9 cellular contexts compared by ENCODE assay signal in the genomic region with DNA sequence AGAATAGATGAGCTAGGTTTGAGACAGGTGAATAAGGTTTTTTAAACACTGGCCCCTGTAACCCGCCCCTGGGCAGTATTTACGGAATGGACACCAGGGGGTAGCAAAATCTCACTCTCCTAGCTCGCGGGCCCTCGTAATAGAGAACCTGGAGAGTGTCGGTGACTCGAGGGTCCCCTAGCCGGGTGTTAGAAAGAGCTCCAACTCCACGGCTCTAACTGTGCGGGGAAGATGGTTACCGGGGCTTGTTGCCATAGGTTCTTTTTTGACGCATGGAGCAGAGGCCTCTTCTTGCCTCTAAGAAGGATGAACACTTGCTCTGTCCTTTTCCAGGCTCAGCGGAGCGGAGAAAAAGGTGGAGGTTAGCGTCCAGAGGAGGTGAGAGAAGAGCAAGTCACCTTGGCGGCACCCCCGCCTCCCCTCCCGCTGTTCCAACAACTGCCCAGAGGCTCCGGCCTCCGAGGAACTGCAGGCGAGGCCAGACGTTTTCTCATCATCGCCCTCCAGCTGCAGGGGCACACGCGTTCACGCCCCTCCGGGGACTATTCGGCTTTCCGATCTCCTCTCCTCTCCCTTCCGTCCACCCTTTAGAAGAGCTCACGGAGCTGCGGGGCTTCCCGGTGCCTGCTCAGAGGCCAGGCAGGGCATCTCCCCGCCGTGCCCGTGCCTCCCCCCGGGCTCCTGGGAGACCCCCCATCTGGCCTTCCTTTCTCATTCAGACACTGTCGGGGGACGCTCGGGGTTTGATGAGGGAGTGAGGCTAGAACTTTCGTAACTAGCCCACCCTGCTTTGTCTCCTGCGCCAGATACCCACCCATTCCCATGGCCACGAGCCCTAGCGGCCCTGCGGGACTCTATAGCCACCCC. TPM values are rescaled to one million over a fixed set of nuclear protein-coding genes. Genes with fewer than 3 reads are reported as not detected.
A peak's percentile ranks its signal among the peaks of the same experiment; 100 is the strongest.
DNase-seq lines count a peak whose midpoint lies in the region; ATAC-seq, FAIRE-seq and TF ChIP-seq lines count a peak whose summit lies in the region.
"Had no signal": no experiment of that assay in that cellular context is flagged by ENCODE, and none has a peak within 500 bp of the region (broad histone marks: within the 10 kb centered on the region; RNA-seq: fewer than 3 reads in every experiment).

No MANE protein-coding gene starts in this region.

- 0% methylated on average over 9 of the region's 45 CpGs; no CpG with 5 or more reads in 1 of the 2 donors for WGBS in gastroesophageal sphincter (ENCODE audit: low coverage in 1 of 2), 2 donors

- intact Hi-C loops in CD4-positive, alpha-beta memory T cell (cut with micrococcal nuclease): loop anchor here (1.0 kb wide), 3 partner anchors 24 to 54 kb away; no protein-coding TSS in a partner anchor

- peak in 3 of 4 experiments; percentile 72 to 83 (median 79) for TF ChIP-seq CTCF in gastroesophageal sphincter (IDR thresholded peaks at IDR 0.05)
- peak; percentile 45 for TF ChIP-seq CTCF in nephron progenitor cell (IDR thresholded peaks at IDR 0.05)

- peak overlapping the region in 6 of 7 donors; percentile 86 to 94 (median 90) for H3K27ac Mint-ChIP-seq in CD4-positive, alpha-beta memory T cell
- no peak overlapping the region for H3K27ac Mint-ChIP-seq in activated naive CD4-positive, alpha-beta T cell treated with anti-CD3 and anti-CD28 coated beads, Interleukin-2, amount 10 ng/mL, durations not matched to agents 7 days and 5 days
- peak overlapping the region; percentile 94 for H3K27ac Mint-ChIP-seq in nephron progenitor cell

- no peak for FAIRE-seq in urothelium cell line (lab: Jason Lieb, UNC)

- ATAC-seq in gastroesophageal sphincter (no peak), GM21717 (IDR thresholded peaks at IDR 0.05; ENCODE audit: unreplicated experiment) (no peak)

- H3K9me3 ChIP-seq in CD4-positive, alpha-beta memory T cell (ENCODE audit: control insufficient read depth in 1 of 2, low read length in 2 of 2): no peaks in the 10 kb centered on the region
- H3K9me3 ChIP-seq in HUES6 (ENCODE audit: control insufficient read depth, insufficient read depth, low read depth, low read length) (no peaks in the 10 kb centered on the region), NT2/D1 (ENCODE audit: insufficient read depth, low read length) (no peaks in the 10 kb centered on the region), gastroesophageal sphincter (no peaks in the 10 kb centered on the region)

- TF ChIP-seq EP300 in gastroesophageal sphincter (IDR thresholded peaks at IDR 0.05): no peak

- no peaks in the 10 kb centered on the region for H3K36me3 Mint-ChIP-seq in CD4-positive, alpha-beta memory T cell
- H3K36me3 Mint-ChIP-seq in activated naive CD4-positive, alpha-beta T cell treated with anti-CD3 and anti-CD28 coated beads, Interleukin-2, amount 10 ng/mL, durations not matched to agents 7 days and 5 days: no peaks in the 10 kb centered on the region
- H3K36me3 Mint-ChIP-seq in nephron progenitor cell (ENCODE audit: low read depth): peaks cover 7% of the 10 kb centered on the region

- H3K27me3 Mint-ChIP-seq in CD4-positive, alpha-beta memory T cell: peaks cover 38 to 55% of the 10 kb centered on the region in 2 donors
- H3K27me3 Mint-ChIP-seq in activated naive CD4-positive, alpha-beta T cell treated with anti-CD3 and anti-CD28 coated beads, Interleukin-2, amount 10 ng/mL, durations not matched to agents 7 days and 5 days: peaks cover 90% of the 10 kb centered on the region
- peaks cover 3% of the 10 kb centered on the region for H3K27me3 Mint-ChIP-seq in nephron progenitor cell (ENCODE audit: low read depth, poor library complexity)

- no peaks in the 10 kb centered on the region for H3K9me3 Mint-ChIP-seq in CD4-positive, alpha-beta memory T cell
- no peaks in the 10 kb centered on the region for H3K9me3 Mint-ChIP-seq in activated naive CD4-positive, alpha-beta T cell treated with anti-CD3 and anti-CD28 coated beads, Interleukin-2, amount 10 ng/mL, durations not matched to agents 7 days and 5 days
- H3K9me3 Mint-ChIP-seq in nephron progenitor cell: no peaks in the 10 kb centered on the region

- H3K27me3 ChIP-seq in CD4-positive, alpha-beta memory T cell (ENCODE audit: insufficient read depth, low read length): peaks cover 52% of the 10 kb centered on the region
- peaks cover 18% of the 10 kb centered on the region for H3K27me3 ChIP-seq in HUES6 (ENCODE audit: control insufficient read depth, insufficient read depth, low read length)
- H3K27me3 ChIP-seq in NT2/D1 (ENCODE audit: insufficient read depth, insufficient read length): no peaks in the 10 kb centered on the region
- no peaks in the 10 kb centered on the region for H3K27me3 ChIP-seq in gastroesophageal sphincter

- H3K4me3 Mint-ChIP-seq in CD4-positive, alpha-beta memory T cell: peak overlapping the region; percentile 72 to 88 (median 79)
- H3K4me3 Mint-ChIP-seq in activated naive CD4-positive, alpha-beta T cell treated with anti-CD3 and anti-CD28 coated beads, Interleukin-2, amount 10 ng/mL, durations not matched to agents 7 days and 5 days: peak overlapping the region; percentile 26
- peak overlapping the region; percentile 88 for H3K4me3 Mint-ChIP-seq in nephron progenitor cell

- CTCF ChIA-PET in CD4-positive, alpha-beta memory T cell (lab: Charles Lee; ENCODE audit: partially characterized antibody): interaction anchor here (0.8 to 4.8 kb wide), 24 partner anchors 8 to 65 kb away, joined by 3 to 119 read pairs (median 6); a partner anchor contains a TSS
- CTCF ChIA-PET in activated naive CD4-positive, alpha-beta T cell treated with anti-CD3 and anti-CD28 coated beads, Interleukin-2, amount 10 ng/mL, durations not matched to agents 7 days and 5 days (lab: Charles Lee): interaction anchor here (0.7 to 4.4 kb wide), 14 partner anchors 11 to 81 kb away, joined by 3 to 72 read pairs (median 6); no protein-coding TSS in a partner anchor

- POLR2A ChIA-PET in CD4-positive, alpha-beta memory T cell (lab: Charles Lee; ENCODE audit: partially characterized antibody): interaction anchor here (0.9 to 1.8 kb wide), 8 partner anchors 10 to 54 kb away, joined by 3 to 26 read pairs (median 4); no protein-coding TSS in a partner anchor

- no peaks in the 10 kb centered on the region for H3K36me3 ChIP-seq in CD4-positive, alpha-beta memory T cell (ENCODE audit: insufficient read depth, low read length)
- H3K36me3 ChIP-seq in HUES6 (ENCODE audit: control insufficient read depth, insufficient read depth, low read length): peaks cover 10% of the 10 kb centered on the region; the same call in 1 of the 2 replicates
- H3K36me3 ChIP-seq in NT2/D1 (ENCODE audit: insufficient read depth, insufficient read length, low read length): peaks cover 13% of the 10 kb centered on the region
- H3K36me3 ChIP-seq in gastroesophageal sphincter: peaks cover 0 to 10% of the 10 kb centered on the region in 2 donors

- no peak for TF ChIP-seq POLR2A in gastroesophageal sphincter (IDR thresholded peaks at IDR 0.05)

- peak overlapping the region; percentile 87 for H3K9ac ChIP-seq in HUES6 (ENCODE audit: low read length)
- peak overlapping the region; percentile 88 for H3K9ac ChIP-seq in NT2/D1 (ENCODE audit: insufficient read length, low read depth)

- peak; percentile 62 to 70 (median 64) for DNase-seq in CD4-positive, alpha-beta memory T cell
- DNase-seq in NT2/D1 (ENCODE audit: low read depth, low spot score): no peak
- peak; percentile 58 for DNase-seq in activated naive CD4-positive, alpha-beta T cell treated with anti-CD3 and anti-CD28 coated beads, Interleukin-2, amount 10 ng/mL, durations not matched to agents 7 days and 5 days
- peak; percentile 57 for DNase-seq in nephron progenitor cell
- peak; percentile 68 for DNase-seq in urothelium cell line (ENCODE audit: low spot score)

- H3K4me1 ChIP-seq in CD4-positive, alpha-beta memory T cell (ENCODE audit: insufficient read depth, low read length): peaks cover 35% of the 10 kb centered on the region
- peaks cover 9% of the 10 kb centered on the region for H3K4me1 ChIP-seq in HUES6 (ENCODE audit: control insufficient read depth, insufficient read depth, low read length)
- H3K4me1 ChIP-seq in NT2/D1 (ENCODE audit: insufficient read depth, insufficient read length): peaks cover 3% of the 10 kb centered on the region
- peaks cover 0 to 47% (median 22%) of the 10 kb centered on the region in 3 donors for H3K4me1 ChIP-seq in gastroesophageal sphincter

- peaks cover 22 to 41% (median 30%) of the 10 kb centered on the region in 4 donors for H3K4me1 Mint-ChIP-seq in CD4-positive, alpha-beta memory T cell
- H3K4me1 Mint-ChIP-seq in activated naive CD4-positive, alpha-beta T cell treated with anti-CD3 and anti-CD28 coated beads, Interleukin-2, amount 10 ng/mL, durations not matched to agents 7 days and 5 days: peaks cover 34% of the 10 kb centered on the region
- H3K4me1 Mint-ChIP-seq in nephron progenitor cell: peaks cover 61% of the 10 kb centered on the region

- peak overlapping the region in 1 of 2 donors; percentile 21 for H3K4me3 ChIP-seq in CD4-positive, alpha-beta memory T cell (ENCODE audit: low read length in 2 of 2)
- H3K4me3 ChIP-seq in HUES6 (ENCODE audit: low read depth, low read length): peak overlapping the region; percentile 82
- H3K4me3 ChIP-seq in NT2/D1 (ENCODE audit: insufficient read length, low read depth): peak overlapping the region; percentile 23
- H3K4me3 ChIP-seq in gastroesophageal sphincter: peak overlapping the region; percentile 66 to 78

- H3K27ac ChIP-seq in CD4-positive, alpha-beta memory T cell (ENCODE audit: low read depth, low read length): peak overlapping the region; percentile 29
- H3K27ac ChIP-seq in HUES6 (ENCODE audit: low read depth, low read length): peak overlapping the region; percentile 83; the same call in 1 of the 2 replicates
- H3K27ac ChIP-seq in gastroesophageal sphincter: peak overlapping the region in 3 of 4 donors; percentile 88 to 93 (median 89)
- H3K27ac ChIP-seq: KMS-11 had no signal

RNA-seq across cellular contexts. Expression of a gene that starts 1.4 kb away (rescaled TPM):
- under 1 TPM; 0.42 to 0.49 TPM for total RNA-seq in CD4-positive, alpha-beta memory T cell
- under 1 TPM; 0.52 to 0.66 TPM for polyA plus RNA-seq in CD4-positive, alpha-beta memory T cell
- total RNA-seq in gastroesophageal sphincter: 10 to 100 TPM; 18.6 to 37.6 (median 26.8) TPM

RNA-seq across cellular contexts. Expression of a gene that starts 11.1 kb away (rescaled TPM):
- not detected for total RNA-seq in CD4-positive, alpha-beta memory T cell
- polyA plus RNA-seq in CD4-positive, alpha-beta memory T cell: not detected
- not detected for total RNA-seq in gastroesophageal sphincter

RNA-seq across cellular contexts. Expression of a gene that starts 26.6 kb away (rescaled TPM):
- total RNA-seq in CD4-positive, alpha-beta memory T cell: not detected
- polyA plus RNA-seq in CD4-positive, alpha-beta memory T cell: not detected
- under 1 TPM in 1 of 4 donors, not detected in 3; 0.23 TPM for total RNA-seq in gastroesophageal sphincter

RNA-seq across cellular contexts. Expression of a gene that starts 29.7 kb away (rescaled TPM):
- total RNA-seq in CD4-positive, alpha-beta memory T cell: 1 to 10 TPM; 7.6 to 8.0 TPM
- polyA plus RNA-seq in CD4-positive, alpha-beta memory T cell: 1 to 10 TPM in 1 of 2 donors, under 1 TPM in 1; 0.80 to 3.0 TPM
- 100 to 1,000 TPM in 1 of 4 donors, 10 to 100 TPM in 3; 42.5 to 112 (median 77.4) TPM for total RNA-seq in gastroesophageal sphincter

RNA-seq across cellular contexts. Expression of a gene that starts 32.1 kb away (rescaled TPM):
- not detected for total RNA-seq in CD4-positive, alpha-beta memory T cell
- polyA plus RNA-seq in CD4-positive, alpha-beta memory T cell: not detected
- total RNA-seq in gastroesophageal sphincter: under 1 TPM in 1 of 4 donors, not detected in 3; 0.94 TPM

Comparison
In these comparisons a context has a peak if more than half of its experiments do, and no peak if none do; other contexts are left out.
1. H3K27ac ChIP-seq: peak in every context shown above with its lines; median percentile 89 in gastroesophageal sphincter; 83 in HUES6; 29 in CD4-positive, alpha-beta memory T cell.
2. H3K4me3 Mint-ChIP-seq: peak in every context shown above with its lines; median percentile 88 in nephron progenitor cell; 79 in CD4-positive, alpha-beta memory T cell; 26 in activated naive CD4-positive, alpha-beta T cell treated with anti-CD3 and anti-CD28 coated beads, Interleukin-2, amount 10 ng/mL, durations not matched to agents 7 days and 5 days.
3. RNA of a gene that starts 1.4 kb away (total RNA-seq): 18.6 to 37.6 TPM in gastroesophageal sphincter; 0.42 to 0.49 TPM in CD4-positive, alpha-beta memory T cell; every median in the first group is over 10 times any median in the second.